20 cellular contexts compared by ENCODE assay signal in genomic region chr18:48347756-48348326, GRCh38.
"Had no signal": no experiment of that assay in that cellular context is flagged by ENCODE, and none has a peak within 500 bp of the region (broad histone marks: within the 10 kb centered on the region; RNA-seq: fewer than 3 reads in every experiment).

No MANE protein-coding gene starts in this region.

- H3K36me3 ChIP-seq: sigmoid colon, stomach, tibial artery had no signal

- H3K9me3 ChIP-seq: mucosa of descending colon, psoas muscle, sigmoid colon, stomach, tibial artery had no signal

- H3K4me1 ChIP-seq: psoas muscle had no signal

- H3K27me3 Mint-ChIP-seq: type B pancreatic cell had no signal

- H3K27me3 ChIP-seq: sigmoid colon, stomach, tibial artery had no signal

- H3K4me3 Mint-ChIP-seq: effector memory CD8-positive, alpha-beta T cell; memory B cell; mesothelial cell of epicardium; naive B cell; natural killer cell treated with Interleukin-12 subunit alpha and Interleukin-12 subunit beta and Interleukin-15 and Interleukin-18, amount 100 ng/mL, for 72 hours; neural crest cell; stimulated activated effector memory CD8-positive, alpha-beta T cell treated with anti-CD3 and anti-CD28 coated beads, Interleukin-12 subunit alpha, Interleukin-12 subunit beta, amount 100 ng/mL, for 72 hours; type B pancreatic cell had no signal

- H3K27ac ChIP-seq: coronary artery, psoas muscle, sigmoid colon, stomach, tibial artery had no signal

- H3K36me3 Mint-ChIP-seq: memory B cell; mesothelial cell of epicardium; naive B cell; natural killer cell treated with Interleukin-12 subunit alpha and Interleukin-12 subunit beta and Interleukin-15 and Interleukin-18, amount 100 ng/mL, for 72 hours; stimulated activated effector memory CD8-positive, alpha-beta T cell treated with anti-CD3 and anti-CD28 coated beads, Interleukin-12 subunit alpha, Interleukin-12 subunit beta, amount 100 ng/mL, for 72 hours; type B pancreatic cell had no signal

- H3K4me1 Mint-ChIP-seq: memory B cell; naive B cell; stimulated activated effector memory CD8-positive, alpha-beta T cell treated with anti-CD3 and anti-CD28 coated beads, Interleukin-12 subunit alpha, Interleukin-12 subunit beta, amount 100 ng/mL, for 72 hours had no signal

- H3K9me3 Mint-ChIP-seq: effector memory CD8-positive, alpha-beta T cell; memory B cell; mesothelial cell of epicardium; naive B cell; natural killer cell treated with Interleukin-12 subunit alpha and Interleukin-12 subunit beta and Interleukin-15 and Interleukin-18, amount 100 ng/mL, for 72 hours; neural crest cell; stimulated activated effector memory CD8-positive, alpha-beta T cell treated with anti-CD3 and anti-CD28 coated beads, Interleukin-12 subunit alpha, Interleukin-12 subunit beta, amount 100 ng/mL, for 72 hours; type B pancreatic cell had no signal

- H3K4me3 ChIP-seq: coronary artery, lung, mucosa of descending colon, psoas muscle, sigmoid colon, stomach, tibial artery had no signal

- DNase-seq: effector memory CD8-positive, alpha-beta T cell; kidney; mucosa of descending colon; naive B cell; psoas muscle; right cardiac atrium; stimulated activated CD4-positive, alpha-beta T cell treated with anti-CD3 and anti-CD28 coated beads, Interleukin-2, amount 100 ng/mL, for 24 hours; stimulated activated CD4-positive, alpha-beta T cell treated with anti-CD3 and anti-CD28 coated beads, Interleukin-4, amount 100 ng/mL, for 24 hours; stimulated activated naive CD4-positive, alpha-beta T cell treated with Interleukin-2 at 50 U/mL for 16 hours; stomach had no signal

- H3K27ac Mint-ChIP-seq: effector memory CD8-positive, alpha-beta T cell; memory B cell; mesothelial cell of epicardium; naive B cell; natural killer cell treated with Interleukin-12 subunit alpha and Interleukin-12 subunit beta and Interleukin-15 and Interleukin-18, amount 100 ng/mL, for 72 hours; stimulated activated effector memory CD8-positive, alpha-beta T cell treated with anti-CD3 and anti-CD28 coated beads, Interleukin-12 subunit alpha, Interleukin-12 subunit beta, amount 100 ng/mL, for 72 hours; type B pancreatic cell had no signal

- ATAC-seq: effector memory CD8-positive, alpha-beta T cell; mucosa of descending colon; natural killer cell treated with Interleukin-12 subunit alpha and Interleukin-12 subunit beta and Interleukin-15 and Interleukin-18, amount 100 ng/mL, for 72 hours; psoas muscle; right cardiac atrium; stimulated activated effector memory CD8-positive, alpha-beta T cell treated with anti-CD3 and anti-CD28 coated beads, Interleukin-12 subunit alpha, Interleukin-12 subunit beta, amount 100 ng/mL, for 72 hours had no signal
